In the genomic region with DNA sequence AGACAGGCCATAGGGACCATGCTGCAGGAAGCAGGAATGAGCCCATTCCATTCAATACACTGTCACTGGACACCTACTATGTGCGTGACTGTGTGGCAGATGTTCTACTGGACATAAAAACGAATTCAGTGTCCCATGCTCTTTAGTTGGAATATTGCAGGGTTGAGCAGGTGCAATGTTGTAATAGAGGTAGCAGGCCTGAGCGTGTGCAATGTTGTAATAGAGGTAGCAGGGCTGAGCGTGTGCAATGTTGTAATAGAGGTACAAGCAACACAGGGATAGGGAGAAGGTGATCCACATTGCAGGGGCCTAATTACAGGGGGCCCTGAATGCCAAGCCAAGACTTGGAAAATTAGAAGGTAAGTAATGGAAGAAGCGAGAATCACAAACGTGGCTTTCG, we compare ENCODE assay signal across 19 cellular contexts.
A peak's percentile ranks its signal among the peaks of the same experiment; 100 is the strongest.
DNase-seq lines count a peak whose midpoint lies in the region; ATAC-seq and TF ChIP-seq lines count a peak whose summit lies in the region.
"Had no signal": no experiment of that assay in that cellular context is flagged by ENCODE, and none has a peak within 500 bp of the region (broad histone marks: within the 10 kb centered on the region; RNA-seq: fewer than 3 reads in every experiment).

No MANE protein-coding gene starts in this region.

- POLR2A ChIA-PET in PC-9 (lab: Charles Lee; ENCODE audit: unreplicated experiment), result no interaction called here

- DNase-seq in GM23338 (ENCODE audit: low spot score) (no peak), PC-9 (no peak), suprapubic skin (ENCODE audit: low spot score in 2 of 2) (no peak), vagina (ENCODE audit: extremely low spot score in 2 of 2) (no peak), kidney tubule cell (ENCODE audit: low spot score) (no peak), natural killer cell (no peak)
- DNase-seq: CD8-positive, alpha-beta T cell; DMS53; H9; MV-4-11; NCI-H1417; NCI-H187; NCI-H2107; NCI-H226; NCI-H524; NCI-H82; PC-3 had no signal

- no peak overlapping the region for H3K4me3 ChIP-seq in GM23338
- no peak overlapping the region for H3K4me3 ChIP-seq in PC-9
- H3K4me3 ChIP-seq in esophagus (ENCODE audit: low read depth in 1 of 2, low read length in 2 of 2), result no peak overlapping the region
- H3K4me3 ChIP-seq in suprapubic skin, result no peak overlapping the region
- H3K4me3 ChIP-seq in vagina, result no peak overlapping the region
- H3K4me3 ChIP-seq: BLaER1 treated with 17β-estradiol and CSF1 and Interleukin-3, amounts not matched to agents 10 nM and 100 nM had no signal

- H3K27me3 ChIP-seq in GM23338 (ENCODE audit: insufficient read depth) (peaks cover 19% of the 10 kb centered on the region), PC-9 (ENCODE audit: insufficient read depth, low read depth) (no peaks in the 10 kb centered on the region), esophagus (ENCODE audit: control insufficient read depth in 1 of 2, insufficient read depth in 2 of 2, low read length in 2 of 2) (no peaks in the 10 kb centered on the region), suprapubic skin (peaks cover 5% of the 10 kb centered on the region), vagina (no peaks in the 10 kb centered on the region)

- 65 to 75% methylated on average over 7 of the region's 7 CpGs for WGBS in esophagus, 2 donors
- 81% methylated on average over 7 of the region's 7 CpGs for WGBS in suprapubic skin

- H3K36me3 Mint-ChIP-seq in GM23338 (ENCODE audit: low read depth), result no peaks in the 10 kb centered on the region
- H3K36me3 Mint-ChIP-seq in natural killer cell, result no peaks in the 10 kb centered on the region
- H3K36me3 Mint-ChIP-seq: CD8-positive, alpha-beta T cell had no signal

- H3K79me2 ChIP-seq in GM23338 (replicated peaks; ENCODE audit: insufficient read depth) (no peaks in the 10 kb centered on the region), PC-9 (ENCODE audit: low read depth) (no peaks in the 10 kb centered on the region)

- peaks cover 27% of the 10 kb centered on the region for H3K4me1 ChIP-seq in GM23338 (ENCODE audit: insufficient read depth)
- H3K4me1 ChIP-seq in PC-9 (replicated peaks; ENCODE audit: insufficient read depth), result peaks cover 87% of the 10 kb centered on the region
- peaks cover 0 to 20% of the 10 kb centered on the region in 2 donors for H3K4me1 ChIP-seq in esophagus (ENCODE audit: control insufficient read depth in 2 of 2, insufficient read depth in 2 of 2, low read length in 1 of 2)
- H3K4me1 ChIP-seq in suprapubic skin, result peaks cover 53% of the 10 kb centered on the region
- H3K4me1 ChIP-seq in vagina, result peaks cover 27% of the 10 kb centered on the region

- H3K27ac ChIP-seq in GM23338 (ENCODE audit: low read depth), result no peak overlapping the region
- H3K27ac ChIP-seq in PC-9, result peak overlapping the region; percentile 94; the same call in 1 of the 2 replicates
- H3K27ac ChIP-seq in esophagus (ENCODE audit: low read depth in 2 of 2, low read length in 1 of 2), result peak overlapping the region; percentile 89 to 93
- peak overlapping the region; percentile 54 for H3K27ac ChIP-seq in suprapubic skin
- no peak overlapping the region for H3K27ac ChIP-seq in vagina
- H3K27ac ChIP-seq: BLaER1 treated with 17β-estradiol and CSF1 and Interleukin-3, amounts not matched to agents 10 nM and 100 nM had no signal

- peaks cover 29% of the 10 kb centered on the region for H3K4me1 Mint-ChIP-seq in GM23338
- peaks cover 0 to 7% of the 10 kb centered on the region in 2 donors for H3K4me1 Mint-ChIP-seq in natural killer cell

- H3K36me3 ChIP-seq in GM23338 (ENCODE audit: insufficient read depth) (no peaks in the 10 kb centered on the region), PC-9 (ENCODE audit: low read depth) (no peaks in the 10 kb centered on the region), esophagus (ENCODE audit: control insufficient read depth in 2 of 2, insufficient read depth in 2 of 2, low read length in 1 of 2) (no peaks in the 10 kb centered on the region), suprapubic skin (no peaks in the 10 kb centered on the region), vagina (no peaks in the 10 kb centered on the region)
- H3K36me3 ChIP-seq: BLaER1 treated with 17β-estradiol and CSF1 and Interleukin-3, amounts not matched to agents 10 nM and 100 nM had no signal

- CTCF ChIA-PET in PC-9 (lab: Charles Lee), result no interaction called here

- H3K27me3 Mint-ChIP-seq in GM23338 (ENCODE audit: insufficient read depth, low read depth, poor library complexity) (peaks cover 15% of the 10 kb centered on the region), natural killer cell (ENCODE audit: low read depth in 2 of 2) (peaks cover 21 to 24% of the 10 kb centered on the region in 2 donors)

- H3K4me2 ChIP-seq in GM23338 (no peak overlapping the region; the same call in 1 of the 2 replicates), PC-9 (no peak overlapping the region)
- H3K4me2 ChIP-seq: BLaER1 treated with 17β-estradiol and CSF1 and Interleukin-3, amounts not matched to agents 10 nM and 100 nM had no signal

- H4K20me1 ChIP-seq in GM23338 (replicated peaks; ENCODE audit: insufficient read depth) (no peaks in the 10 kb centered on the region), PC-9 (ENCODE audit: insufficient read depth) (no peaks in the 10 kb centered on the region)

- H3K9me3 Mint-ChIP-seq in GM23338, result no peaks in the 10 kb centered on the region; the same call in 2 of the 3 replicates
- no peaks in the 10 kb centered on the region for H3K9me3 Mint-ChIP-seq in natural killer cell
- H3K9me3 Mint-ChIP-seq: CD8-positive, alpha-beta T cell; H9 had no signal

- TF ChIP-seq POLR2A in suprapubic skin (IDR thresholded peaks at IDR 0.05), result no peak
- TF ChIP-seq POLR2A in vagina (IDR thresholded peaks at IDR 0.05), result no peak

- no peak for ATAC-seq in GM23338
- ATAC-seq in natural killer cell, result no peak
- ATAC-seq: CD8-positive, alpha-beta T cell; PC-3 had no signal

- H2AFZ ChIP-seq in GM23338, result peak overlapping the region; percentile 25; the same call in 1 of the 2 replicates
- H2AFZ ChIP-seq in PC-9, result no peak overlapping the region

- H3K9me2 ChIP-seq in GM23338 (ENCODE audit: insufficient read depth) (no peaks in the 10 kb centered on the region), PC-9 (ENCODE audit: insufficient read depth) (no peaks in the 10 kb centered on the region)

- H3F3A ChIP-seq in GM23338 (replicated peaks; ENCODE audit: low read depth) (peaks cover 4% of the 10 kb centered on the region; the same call in 1 of the 2 replicates), PC-9 (ENCODE audit: insufficient read depth, low read depth) (peaks cover 58% of the 10 kb centered on the region)

- no peak overlapping the region for H3K27ac Mint-ChIP-seq in GM23338
- no peak overlapping the region for H3K27ac Mint-ChIP-seq in natural killer cell
- H3K27ac Mint-ChIP-seq: CD8-positive, alpha-beta T cell; H9 had no signal

- H3K4me3 Mint-ChIP-seq in GM23338 (no peak overlapping the region), natural killer cell (no peak overlapping the region)
- H3K4me3 Mint-ChIP-seq: CD8-positive, alpha-beta T cell; H9 had no signal

- no peak for TF ChIP-seq EP300 in suprapubic skin (IDR thresholded peaks at IDR 0.05)

- H3K9me3 ChIP-seq in PC-9 (ENCODE audit: insufficient read depth, low read depth) (no peaks in the 10 kb centered on the region; the same call in 1 of the 2 replicates), esophagus (ENCODE audit: control insufficient read depth in 2 of 2, insufficient read depth in 1 of 2, low read depth in 1 of 2, low read length in 1 of 2) (peaks cover 0 to 3% of the 10 kb centered on the region in 2 donors), suprapubic skin (no peaks in the 10 kb centered on the region), vagina (no peaks in the 10 kb centered on the region)
- H3K9me3 ChIP-seq: BLaER1 treated with 17β-estradiol and CSF1 and Interleukin-3, amounts not matched to agents 10 nM and 100 nM had no signal

- TF ChIP-seq CTCF in GM23338 (conservative IDR thresholded peaks at IDR 0.05; ENCODE audit: low read depth in 2 of 2) (no peak), PC-9 (conservative IDR thresholded peaks at IDR 0.05) (no peak), suprapubic skin (IDR thresholded peaks at IDR 0.05) (no peak), vagina (IDR thresholded peaks at IDR 0.05) (no peak), natural killer cell (IDR thresholded peaks at IDR 0.05) (no peak)

- intact Hi-C loops in PC-9 (cut with micrococcal nuclease; ENCODE audit: unreplicated experiment) (loop anchor here (5.0 kb wide), 1 partner anchor 198 kb away; no protein-coding TSS in a partner anchor), vagina (cut with DNase I) (no loop called here), natural killer cell (cut with micrococcal nuclease) (no loop called here)

- no TSS peak for BruUV-seq in PC-9 (replicated peaks; lab: Mats Ljungman, UMichigan)

TF ChIP-seq in GM23338, 12 proteins besides CTCF, POLR2A, EP300 and RAD21 (continues in another document):
- no peak for TF ChIP-seq ZNF114 (CRISPR knock-in tag; IDR thresholded peaks at IDR 0.05)
- TF ChIP-seq, protein P1, sequence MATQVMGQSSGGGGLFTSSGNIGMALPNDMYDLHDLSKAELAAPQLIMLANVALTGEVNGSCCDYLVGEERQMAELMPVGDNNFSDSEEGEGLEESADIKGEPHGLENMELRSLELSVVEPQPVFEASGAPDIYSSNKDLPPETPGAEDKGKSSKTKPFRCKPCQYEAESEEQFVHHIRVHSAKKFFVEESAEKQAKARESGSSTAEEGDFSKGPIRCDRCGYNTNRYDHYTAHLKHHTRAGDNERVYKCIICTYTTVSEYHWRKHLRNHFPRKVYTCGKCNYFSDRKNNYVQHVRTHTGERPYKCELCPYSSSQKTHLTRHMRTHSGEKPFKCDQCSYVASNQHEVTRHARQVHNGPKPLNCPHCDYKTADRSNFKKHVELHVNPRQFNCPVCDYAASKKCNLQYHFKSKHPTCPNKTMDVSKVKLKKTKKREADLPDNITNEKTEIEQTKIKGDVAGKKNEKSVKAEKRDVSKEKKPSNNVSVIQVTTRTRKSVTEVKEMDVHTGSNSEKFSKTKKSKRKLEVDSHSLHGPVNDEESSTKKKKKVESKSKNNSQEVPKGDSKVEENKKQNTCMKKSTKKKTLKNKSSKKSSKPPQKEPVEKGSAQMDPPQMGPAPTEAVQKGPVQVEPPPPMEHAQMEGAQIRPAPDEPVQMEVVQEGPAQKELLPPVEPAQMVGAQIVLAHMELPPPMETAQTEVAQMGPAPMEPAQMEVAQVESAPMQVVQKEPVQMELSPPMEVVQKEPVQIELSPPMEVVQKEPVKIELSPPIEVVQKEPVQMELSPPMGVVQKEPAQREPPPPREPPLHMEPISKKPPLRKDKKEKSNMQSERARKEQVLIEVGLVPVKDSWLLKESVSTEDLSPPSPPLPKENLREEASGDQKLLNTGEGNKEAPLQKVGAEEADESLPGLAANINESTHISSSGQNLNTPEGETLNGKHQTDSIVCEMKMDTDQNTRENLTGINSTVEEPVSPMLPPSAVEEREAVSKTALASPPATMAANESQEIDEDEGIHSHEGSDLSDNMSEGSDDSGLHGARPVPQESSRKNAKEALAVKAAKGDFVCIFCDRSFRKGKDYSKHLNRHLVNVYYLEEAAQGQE (IDR thresholded peaks at IDR 0.05; ENCODE audit: unreplicated experiment), result no peak
- TF ChIP-seq EZH2phosphoT487 (IDR thresholded peaks at IDR 0.05; ENCODE audit: unreplicated experiment), result no peak
- no peak for TF ChIP-seq JUNB (IDR thresholded peaks at IDR 0.05; ENCODE audit: unreplicated experiment)

Comparison
In these comparisons a context has a peak if more than half of its experiments do, and no peak if none do; other contexts are left out.
1. H3K27ac ChIP-seq: peak in PC-9 (single experiment), esophagus (2 of 2) and suprapubic skin (single experiment); none in GM23338 (single experiment) and vagina (single experiment).